In the genomic region with DNA sequence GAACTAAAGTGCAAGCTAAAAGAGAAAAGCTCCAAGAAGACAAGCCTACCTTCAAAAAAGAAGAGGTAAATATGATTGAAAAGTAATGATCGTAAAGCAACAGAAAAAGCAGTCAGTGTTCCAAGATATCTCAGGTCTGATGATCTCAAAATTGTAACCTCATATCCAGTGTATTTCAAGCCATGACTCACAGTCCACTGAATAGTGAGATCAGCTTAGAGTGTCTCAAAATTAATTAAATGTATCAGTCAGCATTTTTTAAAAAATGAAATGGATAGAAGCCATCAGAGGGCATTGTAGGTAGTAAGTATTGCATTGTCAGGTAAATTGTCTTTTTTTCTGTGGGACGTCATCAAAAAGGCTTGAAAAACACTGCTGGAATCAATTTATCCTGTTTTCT, we compare ENCODE assay signal across 21 cellular contexts. TPM values are rescaled to one million over a fixed set of nuclear protein-coding genes. Genes with fewer than 3 reads are reported as not detected.
DNase-seq lines count a peak whose midpoint lies in the region; ATAC-seq and TF ChIP-seq lines count a peak whose summit lies in the region.
"Had no signal": no experiment of that assay in that cellular context is flagged by ENCODE, and none has a peak within 500 bp of the region (broad histone marks: within the 10 kb centered on the region; RNA-seq: fewer than 3 reads in every experiment).

No MANE protein-coding gene starts in this region.

- H3K36me3 ChIP-seq in heart left ventricle = peaks cover 0 to 79% (median 16%) of the 10 kb centered on the region in 9 donors
- peaks cover 52% of the 10 kb centered on the region for H3K36me3 ChIP-seq in endodermal cell (ENCODE audit: control insufficient read depth, insufficient read depth, low read length)
- H3K36me3 ChIP-seq in OCI-LY7 (ENCODE audit: insufficient read depth, low read length) = no peaks in the 10 kb centered on the region
- no peaks in the 10 kb centered on the region for H3K36me3 ChIP-seq in MM.1S (replicated peaks; ENCODE audit: insufficient read depth, low read length)

- H3K36me3 Mint-ChIP-seq in endodermal cell (ENCODE audit: low read depth) = peaks cover 61% of the 10 kb centered on the region
- peaks cover 64% of the 10 kb centered on the region for H3K36me3 Mint-ChIP-seq in type B pancreatic cell

- TF ChIP-seq CTCF in heart left ventricle (IDR thresholded peaks at IDR 0.05) = no peak
- TF ChIP-seq CTCF in endodermal cell (conservative IDR thresholded peaks at IDR 0.05) = no peak
- TF ChIP-seq CTCF in type B pancreatic cell (conservative IDR thresholded peaks at IDR 0.05) = no peak
- TF ChIP-seq CTCF in OCI-LY7 (conservative IDR thresholded peaks at IDR 0.05; ENCODE audit: low read length) = no peak
- TF ChIP-seq CTCF in MM.1S (IDR thresholded peaks at IDR 0.05; ENCODE audit: low read length) = no peak

- H3K27me3 Mint-ChIP-seq in endodermal cell (ENCODE audit: insufficient read depth) = no peaks in the 10 kb centered on the region
- no peaks in the 10 kb centered on the region for H3K27me3 Mint-ChIP-seq in type B pancreatic cell
- H3K27me3 Mint-ChIP-seq: activated naive CD8-positive, alpha-beta T cell treated with anti-CD3 and anti-CD28 coated beads, Interleukin-2, amount 10 ng/mL, durations not matched to agents 7 days and 5 days; CD4-positive, alpha-beta T cell; dendritic cell treated with granulocyte-macrophage colony-stimulating factor and Interleukin-4, amounts not matched to agents 40 ng/mL and 50 ng/mL, for 4 days had no signal

- H2AFZ ChIP-seq in OCI-LY7 (ENCODE audit: low read length) = no peak overlapping the region
- H2AFZ ChIP-seq in MM.1S (ENCODE audit: low read length) = no peak overlapping the region

- no peaks in the 10 kb centered on the region for H3F3A ChIP-seq in MM.1S (ENCODE audit: insufficient read depth, low read length)

- ATAC-seq in heart left ventricle (peak in 1 of 4 donors; percentile 27), right cardiac atrium (no peak)
- ATAC-seq: naive thymus-derived CD8-positive, alpha-beta T cell had no signal

- no peaks in the 10 kb centered on the region for H3K9me2 ChIP-seq in OCI-LY7 (ENCODE audit: insufficient read depth, low read length)
- H3K9me2 ChIP-seq in MM.1S (replicated peaks; ENCODE audit: insufficient read depth, low read length) = no peaks in the 10 kb centered on the region

- H3K4me1 ChIP-seq in heart left ventricle (peaks cover 0 to 73% (median 49%) of the 10 kb centered on the region in 12 donors), right cardiac atrium (ENCODE audit: control insufficient read depth, insufficient read depth, low read length) (peaks cover 23% of the 10 kb centered on the region), endodermal cell (ENCODE audit: control insufficient read depth, insufficient read depth, low read length) (peaks cover 4% of the 10 kb centered on the region), OCI-LY7 (ENCODE audit: insufficient read depth, low read length, poor library complexity, severe bottlenecking) (no peaks in the 10 kb centered on the region), MM.1S (ENCODE audit: low read length) (peaks cover 4% of the 10 kb centered on the region)

- H3K4me3 Mint-ChIP-seq in endodermal cell = no peak overlapping the region
- no peak overlapping the region for H3K4me3 Mint-ChIP-seq in type B pancreatic cell
- H3K4me3 Mint-ChIP-seq: activated naive CD8-positive, alpha-beta T cell treated with anti-CD3 and anti-CD28 coated beads, Interleukin-2, amount 10 ng/mL, durations not matched to agents 7 days and 5 days; CD4-positive, alpha-beta T cell; dendritic cell treated with granulocyte-macrophage colony-stimulating factor and Interleukin-4, amounts not matched to agents 40 ng/mL and 50 ng/mL, for 4 days; naive thymus-derived CD8-positive, alpha-beta T cell had no signal

- no peak overlapping the region for H3K4me3 ChIP-seq in heart left ventricle
- H3K4me3 ChIP-seq in right cardiac atrium (ENCODE audit: low read length) = no peak overlapping the region
- no peak overlapping the region for H3K4me3 ChIP-seq in endodermal cell (ENCODE audit: low read length)
- H3K4me3 ChIP-seq in OCI-LY7 (ENCODE audit: low read depth, low read length, poor library complexity, severe bottlenecking) = no peak overlapping the region
- no peak overlapping the region for H3K4me3 ChIP-seq in MM.1S (ENCODE audit: low read length)
- H3K4me3 ChIP-seq: esophagus squamous epithelium had no signal

- H3K27ac ChIP-seq in heart left ventricle = peak overlapping the region in 7 of 12 donors; percentile 0 to 78 (median 13)
- no peak overlapping the region for H3K27ac ChIP-seq in right cardiac atrium (ENCODE audit: low read length)
- H3K27ac ChIP-seq in endodermal cell (ENCODE audit: low read depth, low read length) = no peak overlapping the region
- no peak overlapping the region for H3K27ac ChIP-seq in OCI-LY7 (ENCODE audit: low read depth, low read length, poor library complexity, severe bottlenecking)
- no peak overlapping the region for H3K27ac ChIP-seq in MM.1S (ENCODE audit: low read length)
- H3K27ac ChIP-seq: HL-60, KMS-11 had no signal

- BruUV-seq in OCI-LY7 (replicated peaks; lab: Mats Ljungman, UMichigan) = no TSS peak

- CTCF ChIA-PET in OCI-LY7 (lab: Charles Lee; ENCODE audit: unreplicated experiment) = no interaction called here

- no peak for TF ChIP-seq POLR2A in heart left ventricle (IDR thresholded peaks at IDR 0.05)

- H3K9ac ChIP-seq in endodermal cell (ENCODE audit: extremely low read depth, low read length, poor library complexity, severe bottlenecking) (no peak overlapping the region), MM.1S (ENCODE audit: low read length) (no peak overlapping the region)
- H3K9ac ChIP-seq: KMS-11 had no signal

- 82 to 92% (median 87%) methylated on average over 2 of the region's 2 CpGs for WGBS in heart left ventricle, 4 donors
- 82% methylated on average over 2 of the region's 2 CpGs for WGBS in right cardiac atrium
- WGBS in endodermal cell (ENCODE audit: insufficient coverage in 1 of 2, insufficient read length in 1 of 2), 2 experiments = 96 to 100% methylated on average over 1 to 2 of the region's 2 CpGs

- H3K4me2 ChIP-seq in OCI-LY7 (ENCODE audit: low read length) (no peak overlapping the region), MM.1S (ENCODE audit: low read depth, low read length) (no peak overlapping the region)
- H3K4me2 ChIP-seq: KMS-11 had no signal

- POLR2A ChIA-PET in OCI-LY7 (lab: Charles Lee) = no interaction called here

- H3K27me3 ChIP-seq in heart left ventricle (no peaks in the 10 kb centered on the region), right cardiac atrium (ENCODE audit: control insufficient read depth, insufficient read depth) (no peaks in the 10 kb centered on the region), endodermal cell (ENCODE audit: control insufficient read depth, insufficient read depth, low read length, poor library complexity, severe bottlenecking) (no peaks in the 10 kb centered on the region), MM.1S (replicated peaks; ENCODE audit: insufficient read depth, low read length) (peaks cover 17% of the 10 kb centered on the region)
- H3K27me3 ChIP-seq: esophagus squamous epithelium had no signal

- peaks cover 22% of the 10 kb centered on the region for H3K4me1 Mint-ChIP-seq in endodermal cell
- H3K4me1 Mint-ChIP-seq in type B pancreatic cell (ENCODE audit: unreplicated experiment) = peaks cover 21% of the 10 kb centered on the region

- H3K27ac Mint-ChIP-seq in endodermal cell (peak overlapping the region; percentile 37), type B pancreatic cell (peak overlapping the region; percentile 92)
- H3K27ac Mint-ChIP-seq: activated naive CD8-positive, alpha-beta T cell treated with anti-CD3 and anti-CD28 coated beads, Interleukin-2, amount 10 ng/mL, durations not matched to agents 7 days and 5 days; CD4-positive, alpha-beta T cell; dendritic cell treated with granulocyte-macrophage colony-stimulating factor and Interleukin-4, amounts not matched to agents 40 ng/mL and 50 ng/mL, for 4 days; naive thymus-derived CD8-positive, alpha-beta T cell had no signal

- H3K79me2 ChIP-seq in OCI-LY7 (ENCODE audit: insufficient read depth, low read depth, low read length) (no peaks in the 10 kb centered on the region), MM.1S (ENCODE audit: low read length) (no peaks in the 10 kb centered on the region)

- intact Hi-C loops in heart left ventricle (cut with DNase I) = loop anchor here in 5 of 10 donors (5.0 to 10.0 kb wide), 5 partner anchors 43 to 228 kb away; a partner anchor contains a TSS
- intact Hi-C loops in right cardiac atrium (cut with DNase I) = loop anchor here in 3 of 4 donors (5.0 to 10.0 kb wide), 3 partner anchors 43 to 151 kb away; no protein-coding TSS in a partner anchor
- intact Hi-C loops in OCI-LY7 (cut with micrococcal nuclease; ENCODE audit: unreplicated experiment) = no loop called here

- H4K20me1 ChIP-seq in OCI-LY7 (ENCODE audit: insufficient read depth, low read length) (no peaks in the 10 kb centered on the region), MM.1S (ENCODE audit: insufficient read depth, low read length) (no peaks in the 10 kb centered on the region)

- no peak for DNase-seq in heart left ventricle
- DNase-seq in right cardiac atrium = no peak
- DNase-seq in endodermal cell = no peak
- peak; percentile 58 for DNase-seq in myocyte (ENCODE audit: low read depth)
- no peak for DNase-seq in type B pancreatic cell (ENCODE audit: extremely low spot score, unreplicated experiment)
- DNase-seq in SKM-1 treated with dmso at 0.1 percent for 144 hours (lab: John Stamatoyannopoulos, UW; ENCODE audit: unreplicated experiment) = no peak
- DNase-seq in OCI-LY7 (ENCODE audit: low spot score) = no peak
- DNase-seq in MM.1S = no peak
- DNase-seq: activated naive CD8-positive, alpha-beta T cell treated with anti-CD3 and anti-CD28 coated beads, Interleukin-2, amount 10 ng/mL, durations not matched to agents 7 days and 5 days; activated T-cell treated with anti-CD3 and anti-CD28 coated beads, Interleukin-2, amount 50 U/mL, for 48 hours; CD4-positive, alpha-beta T cell; esophagus squamous epithelium; hypothalamus; naive thymus-derived CD8-positive, alpha-beta T cell; NCI-H1436; SHP77 treated with DMSO at 0.1 percent for 48 hours; stimulated activated CD4-positive, alpha-beta T cell treated with anti-CD3 and anti-CD28 coated beads, Interleukin-2, amount 100 ng/mL, for 24 hours; T1000 had no signal

- H3K9me3 Mint-ChIP-seq in endodermal cell = no peaks in the 10 kb centered on the region
- no peaks in the 10 kb centered on the region for H3K9me3 Mint-ChIP-seq in type B pancreatic cell
- H3K9me3 Mint-ChIP-seq: CD4-positive, alpha-beta T cell; naive thymus-derived CD8-positive, alpha-beta T cell had no signal

- no peaks in the 10 kb centered on the region for H3K9me3 ChIP-seq in heart left ventricle
- no peaks in the 10 kb centered on the region for H3K9me3 ChIP-seq in right cardiac atrium (ENCODE audit: control insufficient read depth, low read length)
- H3K9me3 ChIP-seq in endodermal cell (ENCODE audit: control insufficient read depth, low read length) = no peaks in the 10 kb centered on the region
- H3K9me3 ChIP-seq in OCI-LY7 (ENCODE audit: low read length) = no peaks in the 10 kb centered on the region
- H3K9me3 ChIP-seq in MM.1S (replicated peaks; ENCODE audit: insufficient read depth, low read length) = no peaks in the 10 kb centered on the region
- H3K9me3 ChIP-seq: esophagus squamous epithelium had no signal

RNA-seq across cellular contexts. Expression of a gene that starts 50.6 kb away (rescaled TPM):
- 1 to 10 TPM in 4 of 9 donors, under 1 TPM in 5; 0.40 to 1.5 (median 0.93) TPM for total RNA-seq in heart left ventricle
- under 1 TPM; 0.83 to 0.99 TPM for polyA plus RNA-seq in heart left ventricle
- 1 to 10 TPM; 1.2 to 3.4 (median 1.8) TPM for total RNA-seq in right cardiac atrium
- 0.81 TPM for polyA plus RNA-seq in right cardiac atrium
- total RNA-seq in endodermal cell = 1 to 10 TPM; 2.6 to 5.0 TPM
- polyA plus RNA-seq in endodermal cell (2013, experiment 1 of 2) = 2.6 TPM
- 4.1 TPM for polyA plus RNA-seq in endodermal cell (2013, experiment 2 of 2)
- 2.9 and 6.5 TPM in 2 replicates for total RNA-seq in myocyte
- polyA plus RNA-seq in myocyte (2012) = 0.84 TPM
- total RNA-seq in type B pancreatic cell (ENCODE audit: low replicate concordance) = 2.4 and 3.2 TPM in 2 replicates
- total RNA-seq in OCI-LY7 (2014; rRNA removed; shearing (Covaris generic)) = 3.5 and 5.3 TPM in 2 replicates
- 4.9 and 7.1 TPM in 2 replicates for total RNA-seq in OCI-LY7 (2022)

Comparison
In these comparisons a context has a peak if more than half of its experiments do, and no peak if none do; other contexts are left out.
1. H3K27ac ChIP-seq: peak in heart left ventricle (7 of 12); none in right cardiac atrium (single experiment), endodermal cell (single experiment), OCI-LY7 (single experiment) and MM.1S (single experiment).